In genomic region chr1:975896-976683, GRCh38 we compare ENCODE assay signal across 1 cellular context.
A peak's percentile ranks its signal among the peaks of the same experiment; 100 is the strongest.
TF ChIP-seq lines count a peak whose summit lies in the region.

No MANE protein-coding gene starts in this region.

TF ChIP-seq in HepG2, 621 proteins besides CTCF, POLR2A, EP300 and RAD21 (continued from another document and continues in another):
- peak; percentile 42 for TF ChIP-seq PATZ1 (CRISPR knock-in tag; IDR thresholded peaks at IDR 0.05)
- TF ChIP-seq TFAP4 (IDR thresholded peaks at IDR 0.05; ENCODE audit: borderline replicate concordance, low read depth) = no peak
- TF ChIP-seq IKZF5 (CRISPR knock-in tag; IDR thresholded peaks at IDR 0.05) = peak; percentile 25; the same call in 1 of the 2 replicates
- 0 out of 2 replicates have a peak, but pooled peaks have one; percentile 17 for TF ChIP-seq RBFOX2 (IDR thresholded peaks at IDR 0.05; ENCODE audit: low read depth, low read length)
- TF ChIP-seq UBTF (CRISPR knock-in tag; IDR thresholded peaks at IDR 0.05) = peak; percentile 64
- 0 out of 2 replicates have a peak, but pooled peaks have one; percentile 26 for TF ChIP-seq CBFB (CRISPR knock-in tag; IDR thresholded peaks at IDR 0.05)
- TF ChIP-seq HIVEP1 (CRISPR knock-in tag; IDR thresholded peaks at IDR 0.05) = peak; percentile 33; the same call in 1 of the 2 replicates
- TF ChIP-seq HDAC1 (CRISPR knock-in tag; IDR thresholded peaks at IDR 0.05) = peak; percentile 53; the same call in 1 of the 2 replicates
- no peak for TF ChIP-seq MZF1 (CRISPR knock-in tag; IDR thresholded peaks at IDR 0.05; ENCODE audit: borderline replicate concordance)
- TF ChIP-seq ZNF781 (CRISPR knock-in tag; IDR thresholded peaks at IDR 0.05; ENCODE audit: borderline replicate concordance, not compliant biosample characterization) = peak; percentile 44
- no peak for TF ChIP-seq ATF1 (CRISPR knock-in tag; IDR thresholded peaks at IDR 0.05)
- peak; percentile 75 for TF ChIP-seq ZNF687 (CRISPR knock-in tag; IDR thresholded peaks at IDR 0.05)
- no peak for TF ChIP-seq HOMEZ (CRISPR knock-in tag; IDR thresholded peaks at IDR 0.05; ENCODE audit: low read depth)
- no peak for TF ChIP-seq NFYB (CRISPR knock-in tag; IDR thresholded peaks at IDR 0.05)
- no peak for TF ChIP-seq ZBTB43 (CRISPR knock-in tag; conservative IDR thresholded peaks at IDR 0.05)
- TF ChIP-seq ATM (IDR thresholded peaks at IDR 0.05; ENCODE audit: borderline replicate concordance) = no peak
- no peak for TF ChIP-seq CERS6 (CRISPR knock-in tag; IDR thresholded peaks at IDR 0.05)
- TF ChIP-seq TAF1 (CRISPR knock-in tag; IDR thresholded peaks at IDR 0.05) = no peak
- TF ChIP-seq GZF1 (CRISPR knock-in tag; IDR thresholded peaks at IDR 0.05) = no peak
- TF ChIP-seq DRAP1 (CRISPR knock-in tag; IDR thresholded peaks at IDR 0.05) = peak; percentile 32; the same call in 1 of the 2 replicates
- TF ChIP-seq ZBTB7B (CRISPR knock-in tag; IDR thresholded peaks at IDR 0.05) = peak; percentile 18; the same call in 1 of the 2 replicates
- TF ChIP-seq ZBTB10 (CRISPR knock-in tag; IDR thresholded peaks at IDR 0.05; ENCODE audit: borderline replicate concordance) = peak; percentile 36; the same call in 1 of the 2 replicates
- peak; percentile 17 for TF ChIP-seq AGO2 (optimal IDR thresholded peaks at IDR 0.05; ENCODE audit: low read depth, low read length)
- 0 out of 2 replicates have a peak, but pooled peaks have one; percentile 35 for TF ChIP-seq IRF9 (CRISPR knock-in tag; IDR thresholded peaks at IDR 0.05; ENCODE audit: borderline replicate concordance)
- TF ChIP-seq ZNF816 (CRISPR knock-in tag; IDR thresholded peaks at IDR 0.05; ENCODE audit: borderline replicate concordance) = no peak
- no peak for TF ChIP-seq ZNF33A (CRISPR knock-in tag; IDR thresholded peaks at IDR 0.05; ENCODE audit: borderline replicate concordance)
- no peak for TF ChIP-seq RBAK (CRISPR knock-in tag; IDR thresholded peaks at IDR 0.05)
- TF ChIP-seq SRSF4 (IDR thresholded peaks at IDR 0.05; ENCODE audit: low read depth, low read length, poor library complexity, severe bottlenecking) = no peak
- TF ChIP-seq ARID5B (CRISPR knock-in tag; IDR thresholded peaks at IDR 0.05) = no peak
- no peak for TF ChIP-seq ZNF749 (CRISPR knock-in tag; IDR thresholded peaks at IDR 0.05; ENCODE audit: borderline replicate concordance)
